In genomic region chr5:17415282-17415681, GRCh38 we compare ENCODE assay signal across 21 cellular contexts.
DNase-seq lines count a peak whose midpoint lies in the region; FAIRE-seq and TF ChIP-seq lines count a peak whose summit lies in the region.
"Had no signal": no experiment of that assay in that cellular context is flagged by ENCODE, and none has a peak within 500 bp of the region (broad histone marks: within the 10 kb centered on the region; RNA-seq: fewer than 3 reads in every experiment).

No MANE protein-coding gene starts in this region.

- TF ChIP-seq POLR2A in adrenal gland (IDR thresholded peaks at IDR 0.05) = no peak

- BruUV-seq in Calu3 (replicated peaks; lab: Mats Ljungman, UMichigan) = no TSS peak

- no peaks in the 10 kb centered on the region for H3K4me1 ChIP-seq in adrenal gland (replicated peaks in 1 of 2)
- H3K4me1 ChIP-seq: pancreas had no signal

- CTCF ChIA-PET in Calu3 (lab: Charles Lee) = no interaction called here

- peak; percentile 57 for DNase-seq in DMS153 (lab: John Stamatoyannopoulos, UW)
- peak; percentile 81 for DNase-seq in NCI-H2171 treated with DMSO at 0.1 percent for 48 hours (lab: John Stamatoyannopoulos, UW)
- peak; percentile 2 for DNase-seq in cerebellum (ENCODE audit: low spot score)
- no peak for DNase-seq in adrenal gland
- DNase-seq in GM19239 (ENCODE audit: insufficient read length, low spot score) = no peak
- DNase-seq in A172 (ENCODE audit: low spot score) = no peak
- no peak for DNase-seq in Calu3
- DNase-seq: activated effector memory CD4-positive, alpha-beta T cell treated with anti-CD3 and anti-CD28 coated beads, Interleukin-2, amount 50 U/mL, for 16 hours; anterior cingulate cortex; CD8-positive, alpha-beta T cell; heart right ventricle; HFFc6; mucosa of descending colon; NK-92 treated with Interleukin-12 subunit alpha and Interleukin-12 subunit beta, amount 100 ng/mL, for 24 hours; pancreas; SIG-M5; stimulated activated CD4-positive, alpha-beta T cell treated with anti-CD3 and anti-CD28 coated beads, Interleukin-4, amount 100 ng/mL, for 4 hours; T-helper 2 cell had no signal

- no peak overlapping the region for H3K4me3 Mint-ChIP-seq in nephron
- no peak overlapping the region for H3K4me3 Mint-ChIP-seq in Calu3 (ENCODE audit: low read depth, unreplicated experiment)
- H3K4me3 Mint-ChIP-seq: CD8-positive, alpha-beta T cell; HFFc6 had no signal

- intact Hi-C loops in adrenal gland (cut with DNase I) = no loop called here
- intact Hi-C loops in Calu3 (cut with micrococcal nuclease; ENCODE audit: unreplicated experiment) = no loop called here

- peaks cover 9% of the 10 kb centered on the region for H3K27me3 Mint-ChIP-seq in nephron (ENCODE audit: low read depth)
- H3K27me3 Mint-ChIP-seq in Calu3 (ENCODE audit: unreplicated experiment) = peaks cover 24% of the 10 kb centered on the region

- no peak for FAIRE-seq in GM19239 (lab: Jason Lieb, UNC)
- FAIRE-seq: G401.6, GM12891, pancreas had no signal

- no peaks in the 10 kb centered on the region for H3K9me3 ChIP-seq in adrenal gland (replicated peaks in 1 of 3)
- H3K9me3 ChIP-seq: heart right ventricle, mucosa of descending colon, pancreas had no signal

- no peak overlapping the region for H3K27ac ChIP-seq in adrenal gland
- H3K27ac ChIP-seq: heart right ventricle, pancreas had no signal

- TF ChIP-seq CTCF in nephron (IDR thresholded peaks at IDR 0.05; ENCODE audit: unreplicated experiment in 3 of 3) = no peak
- no peak for TF ChIP-seq CTCF in adrenal gland (IDR thresholded peaks at IDR 0.05)
- TF ChIP-seq CTCF in Calu3 (IDR thresholded peaks at IDR 0.05; ENCODE audit: unreplicated experiment) = no peak

- no peaks in the 10 kb centered on the region for H3K36me3 ChIP-seq in adrenal gland (replicated peaks in 1 of 2)
- H3K36me3 ChIP-seq: heart right ventricle, pancreas had no signal

- 55 to 65% (median 63%) methylated on average over 11 of the region's 11 CpGs for WGBS in adrenal gland, 4 donors

- no peaks in the 10 kb centered on the region for H3K27me3 ChIP-seq in adrenal gland
- H3K27me3 ChIP-seq: pancreas had no signal

- H3K27ac Mint-ChIP-seq in nephron (peak overlapping the region in 2 of 3 experiments; percentile 22 to 60), Calu3 (ENCODE audit: unreplicated experiment) (no peak overlapping the region)
- H3K27ac Mint-ChIP-seq: CD8-positive, alpha-beta T cell; HFFc6 had no signal

- H3K4me1 Mint-ChIP-seq in nephron = peaks cover 15% of the 10 kb centered on the region
- H3K4me1 Mint-ChIP-seq in Calu3 (ENCODE audit: low read depth, unreplicated experiment) = no peaks in the 10 kb centered on the region

- no peaks in the 10 kb centered on the region for H3K36me3 Mint-ChIP-seq in nephron (ENCODE audit: low read depth)
- no peaks in the 10 kb centered on the region for H3K36me3 Mint-ChIP-seq in Calu3 (ENCODE audit: insufficient read depth, unreplicated experiment)
- H3K36me3 Mint-ChIP-seq: CD8-positive, alpha-beta T cell had no signal

- H3K9me3 Mint-ChIP-seq in nephron (no peaks in the 10 kb centered on the region), Calu3 (ENCODE audit: low read depth, unreplicated experiment) (no peaks in the 10 kb centered on the region)
- H3K9me3 Mint-ChIP-seq: CD8-positive, alpha-beta T cell; HFFc6 had no signal

- H3K4me3 ChIP-seq in adrenal gland = no peak overlapping the region
- H3K4me3 ChIP-seq: heart right ventricle, mucosa of descending colon, pancreas had no signal

Comparison
In these comparisons a context has a peak if more than half of its experiments do, and no peak if none do; other contexts are left out.
1. DNase-seq: peak in DMS153 (single experiment), NCI-H2171 treated with DMSO at 0.1 percent for 48 hours (single experiment) and cerebellum (single experiment); none in adrenal gland (0 of 7), GM19239 (single experiment), A172 (single experiment) and Calu3 (single experiment).